14 cellular contexts compared by ENCODE assay signal in genomic region chr3:33592999-33593398, GRCh38.
DNase-seq lines count a peak whose midpoint lies in the region; ATAC-seq and TF ChIP-seq lines count a peak whose summit lies in the region.
"Had no signal": no experiment of that assay in that cellular context is flagged by ENCODE, and none has a peak within 500 bp of the region (broad histone marks: within the 10 kb centered on the region; RNA-seq: fewer than 3 reads in every experiment).

No MANE protein-coding gene starts in this region.

- H3K27ac ChIP-seq in cardiac muscle cell: peak overlapping the region; percentile 56
- H3K27ac ChIP-seq in CD8-positive, alpha-beta T cell (ENCODE audit: low read depth, low read length): no peak overlapping the region
- H3K27ac ChIP-seq in upper lobe of right lung: no peak overlapping the region
- H3K27ac ChIP-seq: GM23248 had no signal

- no peaks in the 10 kb centered on the region for H3K9me3 Mint-ChIP-seq in CD8-positive, alpha-beta T cell
- H3K9me3 Mint-ChIP-seq: CD8-positive, alpha-beta memory T cell; H9 had no signal

- H3K4me3 ChIP-seq in cardiac muscle cell (no peak overlapping the region), upper lobe of right lung (no peak overlapping the region)
- H3K4me3 ChIP-seq in CD8-positive, alpha-beta T cell (ENCODE audit: low read depth, low read length): no peak overlapping the region
- H3K4me3 ChIP-seq: GM23248 had no signal

- TF ChIP-seq CTCF in cardiac muscle cell (IDR thresholded peaks at IDR 0.05; ENCODE audit: low read depth, low read length): no peak
- no peak for TF ChIP-seq CTCF in CD8-positive, alpha-beta T cell (IDR thresholded peaks at IDR 0.05)
- TF ChIP-seq CTCF in upper lobe of right lung (IDR thresholded peaks at IDR 0.05): no peak

- CTCF ChIA-PET in CD8-positive, alpha-beta T cell (lab: Charles Lee): no interaction called here

- H3K4me1 ChIP-seq in cardiac muscle cell (ENCODE audit: low read depth): peaks cover 16% of the 10 kb centered on the region
- H3K4me1 ChIP-seq in CD8-positive, alpha-beta T cell (ENCODE audit: insufficient read depth, low read length): no peaks in the 10 kb centered on the region
- H3K4me1 ChIP-seq in upper lobe of right lung: no peaks in the 10 kb centered on the region

- POLR2A ChIA-PET in CD8-positive, alpha-beta T cell (lab: Charles Lee): no interaction called here

- H3K27me3 Mint-ChIP-seq in CD8-positive, alpha-beta T cell (ENCODE audit: low read depth): no peaks in the 10 kb centered on the region
- H3K27me3 Mint-ChIP-seq: CD8-positive, alpha-beta memory T cell had no signal

- H3K27me3 ChIP-seq in cardiac muscle cell: no peaks in the 10 kb centered on the region
- H3K27me3 ChIP-seq in CD8-positive, alpha-beta T cell (ENCODE audit: insufficient read depth, low read length): no peaks in the 10 kb centered on the region
- H3K27me3 ChIP-seq in upper lobe of right lung: no peaks in the 10 kb centered on the region

- no peak overlapping the region for H3K4me3 Mint-ChIP-seq in CD8-positive, alpha-beta T cell
- H3K4me3 Mint-ChIP-seq: CD8-positive, alpha-beta memory T cell; H9 had no signal

- peaks cover 51% of the 10 kb centered on the region for H3K36me3 Mint-ChIP-seq in CD8-positive, alpha-beta T cell

- H3K9me3 ChIP-seq in cardiac muscle cell (ENCODE audit: low read depth): no peaks in the 10 kb centered on the region
- H3K9me3 ChIP-seq in CD8-positive, alpha-beta T cell (ENCODE audit: low read length): no peaks in the 10 kb centered on the region
- no peaks in the 10 kb centered on the region for H3K9me3 ChIP-seq in upper lobe of right lung

- peak in 1 of 2 donors; percentile 8 for DNase-seq in cardiac muscle cell (ENCODE audit: low read depth in 1 of 2, low spot score in 1 of 2)
- no peak for DNase-seq in cardiac septum (ENCODE audit: low spot score)
- DNase-seq in CD8-positive, alpha-beta T cell: no peak
- peak; percentile 30 for DNase-seq in DMS79 treated with DMSO at 0.1 percent for 48 hours (lab: John Stamatoyannopoulos, UW)
- no peak for DNase-seq in upper lobe of right lung
- no peak for DNase-seq in NCI-H1048 (lab: John Stamatoyannopoulos, UW)
- DNase-seq: C1 segment of cervical spinal cord; CD8-positive, alpha-beta memory T cell; DMS 273 treated with DMSO at 0.1 percent for 48 hours; DND-41; GM23248; H9 had no signal

- no peak for ATAC-seq in CD8-positive, alpha-beta T cell
- ATAC-seq in upper lobe of right lung: peak; percentile 65
- ATAC-seq in HG03025 (IDR thresholded peaks at IDR 0.05; ENCODE audit: low FRiP score, unreplicated experiment): no peak
- ATAC-seq: HCT116 had no signal

- peaks cover 25% of the 10 kb centered on the region for H3K36me3 ChIP-seq in cardiac muscle cell
- H3K36me3 ChIP-seq in CD8-positive, alpha-beta T cell (ENCODE audit: insufficient read depth, low read length): peaks cover 11% of the 10 kb centered on the region
- H3K36me3 ChIP-seq in upper lobe of right lung: peaks cover 36% of the 10 kb centered on the region

- intact Hi-C loops in cardiac septum (cut with DNase I) (no loop called here), upper lobe of right lung (cut with DNase I) (no loop called here)
- intact Hi-C loops in CD8-positive, alpha-beta T cell (cut with DNase I, micrococcal nuclease): no loop called here

- peak overlapping the region; percentile 4 for H3K27ac Mint-ChIP-seq in CD8-positive, alpha-beta T cell

- H3K4me1 Mint-ChIP-seq in CD8-positive, alpha-beta T cell (ENCODE audit: low read depth): no peaks in the 10 kb centered on the region
- H3K4me1 Mint-ChIP-seq: CD8-positive, alpha-beta memory T cell; H9 had no signal
